In the genomic region with DNA sequence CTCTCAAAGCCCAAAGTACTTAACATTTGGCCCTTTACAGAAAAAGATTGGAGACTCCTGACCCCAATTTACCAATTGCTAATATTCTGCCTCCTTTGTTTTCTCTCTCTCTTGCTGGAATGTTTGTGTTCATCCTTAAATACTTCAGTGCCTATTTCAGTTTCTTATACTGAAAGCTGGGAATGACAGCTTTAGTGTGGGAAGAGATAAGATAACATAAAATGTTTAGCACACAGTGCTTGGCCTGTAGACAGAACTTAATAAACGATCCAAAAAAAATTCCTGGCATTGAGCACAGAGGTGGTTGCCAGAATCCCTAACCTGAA, we compare ENCODE assay signal across 12 cellular contexts. TPM values are rescaled to one million over a fixed set of nuclear protein-coding genes. Genes with fewer than 3 reads are reported as not detected.
DNase-seq lines count a peak whose midpoint lies in the region; ATAC-seq and TF ChIP-seq lines count a peak whose summit lies in the region.
"Had no signal": no experiment of that assay in that cellular context is flagged by ENCODE, and none has a peak within 500 bp of the region (broad histone marks: within the 10 kb centered on the region; RNA-seq: fewer than 3 reads in every experiment).

No MANE protein-coding gene starts in this region.

- no peak for TF ChIP-seq CTCF in CD8-positive, alpha-beta T cell (IDR thresholded peaks at IDR 0.05)
- no peak for TF ChIP-seq CTCF in heart right ventricle (IDR thresholded peaks at IDR 0.05)
- no peak for TF ChIP-seq CTCF in retinal pigment epithelial cell (conservative IDR thresholded peaks at IDR 0.05; ENCODE audit: low read depth, low read length)
- TF ChIP-seq CTCF in H9 (conservative IDR thresholded peaks at IDR 0.05) = no peak

- no peak for DNase-seq in CD8-positive, alpha-beta T cell
- no peak for DNase-seq in activated naive CD8-positive, alpha-beta T cell treated with anti-CD3 and anti-CD28 coated beads for 36 hours
- DNase-seq in heart right ventricle (no peak), retinal pigment epithelial cell (ENCODE audit: low read depth) (no peak), H9 (no peak), 8988T (no peak), immature natural killer cell (no peak), iPS-NIHi7 (ENCODE audit: extremely low spot score) (no peak)
- DNase-seq: NCI-H510A; retina; stimulated activated naive B cell treated with anti-CD40 and anti-IgM and Interleukin-4, amounts not matched to agents 10 μg/mL and 1 μg/mL and 100 μg/mL, for 72 hours had no signal

- H3K27ac Mint-ChIP-seq in CD8-positive, alpha-beta T cell = peak overlapping the region; percentile 13
- peak overlapping the region; percentile 89 for H3K27ac Mint-ChIP-seq in activated naive CD8-positive, alpha-beta T cell treated with anti-CD3 and anti-CD28 coated beads for 36 hours
- H3K27ac Mint-ChIP-seq in H9 = no peak overlapping the region
- H3K27ac Mint-ChIP-seq in immature natural killer cell = no peak overlapping the region
- H3K27ac Mint-ChIP-seq: IgD-negative memory B cell; stimulated activated naive B cell treated with anti-CD40 and anti-IgM and Interleukin-4, amounts not matched to agents 10 μg/mL and 1 μg/mL and 100 μg/mL, for 72 hours had no signal

- H3K18ac ChIP-seq in H9 (ENCODE audit: insufficient read length, low read depth, low read length) = no peak overlapping the region

- no peak overlapping the region for H4K8ac ChIP-seq in H9 (replicated peaks; ENCODE audit: insufficient read length, low read depth, low read length)

- H2BK15ac ChIP-seq in H9 (ENCODE audit: low read depth, low read length) = no peak overlapping the region

- no peaks in the 10 kb centered on the region for H3K36me3 ChIP-seq in CD8-positive, alpha-beta T cell (ENCODE audit: insufficient read depth, low read length)
- peaks cover 0 to 3% (median 0%) of the 10 kb centered on the region in 9 donors for H3K36me3 ChIP-seq in heart right ventricle

- H2BK20ac ChIP-seq in H9 (ENCODE audit: low read depth, low read length, poor library complexity, severe bottlenecking) = no peak overlapping the region

- H3T11ph ChIP-seq in H9 (ENCODE audit: low read length) = no peak overlapping the region

- no peak overlapping the region for H2BK120ac ChIP-seq in H9 (ENCODE audit: low read depth, low read length, poor library complexity, severe bottlenecking)

- H3K23me2 ChIP-seq in H9 (ENCODE audit: insufficient read length, low read depth, low read length, poor library complexity, severe bottlenecking) = peaks cover 14% of the 10 kb centered on the region

- no peaks in the 10 kb centered on the region for H3K79me2 ChIP-seq in H9 (ENCODE audit: insufficient read depth, low read length)

- no peak overlapping the region for H3K4me3 Mint-ChIP-seq in CD8-positive, alpha-beta T cell
- H3K4me3 Mint-ChIP-seq in activated naive CD8-positive, alpha-beta T cell treated with anti-CD3 and anti-CD28 coated beads for 36 hours = peak overlapping the region; percentile 32
- no peak overlapping the region for H3K4me3 Mint-ChIP-seq in H9
- no peak overlapping the region for H3K4me3 Mint-ChIP-seq in immature natural killer cell
- H3K4me3 Mint-ChIP-seq: stimulated activated naive B cell treated with anti-CD40 and anti-IgM and Interleukin-4, amounts not matched to agents 10 μg/mL and 1 μg/mL and 100 μg/mL, for 72 hours had no signal

- peaks cover 31% of the 10 kb centered on the region for H3K4me1 ChIP-seq in CD8-positive, alpha-beta T cell (ENCODE audit: insufficient read depth, low read length)
- H3K4me1 ChIP-seq in heart right ventricle (peaks cover 13 to 58% (median 32%) of the 10 kb centered on the region in 9 donors), H9 (ENCODE audit: insufficient read depth, low read length) (peaks cover 4% of the 10 kb centered on the region; the same call in 1 of the 2 replicates)

- H3K9me3 Mint-ChIP-seq in CD8-positive, alpha-beta T cell = no peaks in the 10 kb centered on the region
- H3K9me3 Mint-ChIP-seq in activated naive CD8-positive, alpha-beta T cell treated with anti-CD3 and anti-CD28 coated beads for 36 hours = no peaks in the 10 kb centered on the region
- H3K9me3 Mint-ChIP-seq in H9 = no peaks in the 10 kb centered on the region
- no peaks in the 10 kb centered on the region for H3K9me3 Mint-ChIP-seq in immature natural killer cell
- H3K9me3 Mint-ChIP-seq: IgD-negative memory B cell; stimulated activated naive B cell treated with anti-CD40 and anti-IgM and Interleukin-4, amounts not matched to agents 10 μg/mL and 1 μg/mL and 100 μg/mL, for 72 hours had no signal

- intact Hi-C loops in CD8-positive, alpha-beta T cell (cut with DNase I, micrococcal nuclease) = no loop called here
- intact Hi-C loops in heart right ventricle (cut with DNase I) = loop anchor here in 3 of 10 donors (5.0 to 10.0 kb wide), 2 partner anchors 50 to 53 kb away; a partner anchor contains a TSS

- H3K27me3 Mint-ChIP-seq in CD8-positive, alpha-beta T cell (ENCODE audit: low read depth) = no peaks in the 10 kb centered on the region
- H3K27me3 Mint-ChIP-seq in activated naive CD8-positive, alpha-beta T cell treated with anti-CD3 and anti-CD28 coated beads for 36 hours = no peaks in the 10 kb centered on the region
- H3K27me3 Mint-ChIP-seq in H9 (ENCODE audit: low read depth) = peaks cover 11% of the 10 kb centered on the region
- H3K27me3 Mint-ChIP-seq in immature natural killer cell (ENCODE audit: low read depth in 3 of 3) = peaks cover 0 to 9% (median 8%) of the 10 kb centered on the region in 3 donors
- H3K27me3 Mint-ChIP-seq: IgD-negative memory B cell had no signal

- H3K27ac ChIP-seq in CD8-positive, alpha-beta T cell (ENCODE audit: low read depth, low read length) = no peak overlapping the region
- H3K27ac ChIP-seq in heart right ventricle (peak overlapping the region; percentile 84 to 97 (median 90)), H9 (ENCODE audit: insufficient read length, low read depth, low read length) (no peak overlapping the region)

- no peak overlapping the region for H3K4me2 ChIP-seq in H9 (ENCODE audit: insufficient read depth, insufficient read length, low read length)

- H4K20me1 ChIP-seq in H9 (ENCODE audit: control insufficient read depth, insufficient read depth, insufficient read length) = no peaks in the 10 kb centered on the region

- H4K5ac ChIP-seq in H9 (ENCODE audit: insufficient read length, low read depth, low read length) = no peak overlapping the region

- H3K9ac ChIP-seq in H9 (ENCODE audit: extremely low read depth, insufficient read length, low read length) = no peak overlapping the region

- no peak overlapping the region for H2AK5ac ChIP-seq in H9 (ENCODE audit: insufficient read length, low read length)

- no peak for ATAC-seq in CD8-positive, alpha-beta T cell
- ATAC-seq in heart right ventricle = peak in 1 of 8 donors; percentile 2
- ATAC-seq: stimulated activated naive B cell treated with anti-CD40 and anti-IgM and Interleukin-4, amounts not matched to agents 10 μg/mL and 1 μg/mL and 100 μg/mL, for 72 hours had no signal

- H2BK12ac ChIP-seq in H9 (ENCODE audit: insufficient read length, low read depth, low read length) = no peak overlapping the region

- POLR2A ChIA-PET in CD8-positive, alpha-beta T cell (lab: Charles Lee) = interaction anchor here (0.9 to 2.1 kb wide), 4 partner anchors 10 to 62 kb away, joined by 3 to 5 read pairs (median 4); a partner anchor contains a TSS

- no peaks in the 10 kb centered on the region for H3K27me3 ChIP-seq in CD8-positive, alpha-beta T cell (ENCODE audit: insufficient read depth, low read length)
- H3K27me3 ChIP-seq in heart right ventricle = no peaks in the 10 kb centered on the region
- no peaks in the 10 kb centered on the region for H3K27me3 ChIP-seq in H9 (ENCODE audit: insufficient read depth, low read length)

- H3K79me1 ChIP-seq in H9 (ENCODE audit: insufficient read depth, low read depth, low read length, poor library complexity, severe bottlenecking) = no peaks in the 10 kb centered on the region

- H2BK5ac ChIP-seq in H9 (ENCODE audit: insufficient read length, low read length) = no peak overlapping the region

- H3K36me3 Mint-ChIP-seq in CD8-positive, alpha-beta T cell = peaks cover 6% of the 10 kb centered on the region
- peaks cover 8% of the 10 kb centered on the region for H3K36me3 Mint-ChIP-seq in activated naive CD8-positive, alpha-beta T cell treated with anti-CD3 and anti-CD28 coated beads for 36 hours
- peaks cover 0 to 2% (median 0%) of the 10 kb centered on the region in 3 experiments; a peak in 1 of 7 replicates for H3K36me3 Mint-ChIP-seq in H9 (ENCODE audit: insufficient read depth in 1 of 3, low read depth in 3 of 3)
- peaks cover 9% of the 10 kb centered on the region in 3 donors for H3K36me3 Mint-ChIP-seq in immature natural killer cell
- H3K36me3 Mint-ChIP-seq: IgD-negative memory B cell; stimulated activated naive B cell treated with anti-CD40 and anti-IgM and Interleukin-4, amounts not matched to agents 10 μg/mL and 1 μg/mL and 100 μg/mL, for 72 hours had no signal

- WGBS in heart right ventricle, 2 donors = 0 to 7% methylated on average over 1 of the region's 1 CpG
- WGBS in H9 (ENCODE audit: extremely low coverage, insufficient read length, low lambda C conversion rate) = no CpG with 5 or more reads among the region's 1 CpG

- CTCF ChIA-PET in CD8-positive, alpha-beta T cell (lab: Charles Lee) = interaction anchor here (0.8 to 4.4 kb wide), 9 partner anchors 10 to 54 kb away, joined by 3 to 36 read pairs (median 9); a partner anchor contains a TSS

- no peak overlapping the region for H3K4ac ChIP-seq in H9 (ENCODE audit: low read depth, low read length)

- H4K91ac ChIP-seq in H9 (ENCODE audit: insufficient read length, low read depth, low read length) = no peak overlapping the region

- no peak overlapping the region for H2AFZ ChIP-seq in H9 (ENCODE audit: low read length)

- no peak overlapping the region for H3K23ac ChIP-seq in H9 (ENCODE audit: insufficient read length, low read depth, low read length)

- H3K4me3 ChIP-seq in CD8-positive, alpha-beta T cell (ENCODE audit: low read depth, low read length) = no peak overlapping the region
- H3K4me3 ChIP-seq in heart right ventricle = peak overlapping the region in 4 of 10 donors; percentile 1 to 20 (median 8)
- H3K4me3 ChIP-seq in retinal pigment epithelial cell (ENCODE audit: low read length) = peak overlapping the region; percentile 4

- H3K4me1 Mint-ChIP-seq in CD8-positive, alpha-beta T cell (ENCODE audit: low read depth) = peaks cover 36% of the 10 kb centered on the region
- peaks cover 44% of the 10 kb centered on the region for H3K4me1 Mint-ChIP-seq in activated naive CD8-positive, alpha-beta T cell treated with anti-CD3 and anti-CD28 coated beads for 36 hours
- H3K4me1 Mint-ChIP-seq in H9 (peaks cover 7 to 11% of the 10 kb centered on the region in 2 experiments), immature natural killer cell (peaks cover 16 to 17% of the 10 kb centered on the region in 2 donors)

- no peaks in the 10 kb centered on the region for H3K9me3 ChIP-seq in CD8-positive, alpha-beta T cell (ENCODE audit: low read length)
- no peaks in the 10 kb centered on the region for H3K9me3 ChIP-seq in heart right ventricle
- H3K9me3 ChIP-seq in H9 (ENCODE audit: control insufficient read depth, low read depth, low read length) = no peaks in the 10 kb centered on the region

- no peak overlapping the region for H3K14ac ChIP-seq in H9 (ENCODE audit: insufficient read depth, low read length)

- H3K56ac ChIP-seq in H9 (ENCODE audit: insufficient read length, low read depth, low read length) = no peak overlapping the region

RNA-seq across cellular contexts. Expression of a gene that starts 3.0 kb away (rescaled TPM):
- total RNA-seq in CD8-positive, alpha-beta T cell = 10 to 100 TPM; 33.7 to 34.1 TPM
- 10 to 100 TPM; 21.7 to 22.2 TPM for total RNA-seq in activated naive CD8-positive, alpha-beta T cell treated with anti-CD3 and anti-CD28 coated beads for 36 hours
- total RNA-seq in heart right ventricle (10 to 100 TPM in 9 of 10 donors, 1 to 10 TPM in 1; 7.0 to 38.8 (median 16.5) TPM), H9 (2021) (4.9 and 5.0 TPM in 2 replicates)
- polyA plus RNA-seq in heart right ventricle (10 to 100 TPM; 38.8 to 47.9 TPM), immature natural killer cell (100 to 1,000 TPM; 107 to 244 (median 141) TPM)

RNA-seq across cellular contexts. Expression of a gene that starts 52.8 kb away (rescaled TPM):
- 1 to 10 TPM; 7.0 to 8.9 TPM for total RNA-seq in CD8-positive, alpha-beta T cell
- total RNA-seq in activated naive CD8-positive, alpha-beta T cell treated with anti-CD3 and anti-CD28 coated beads for 36 hours = 10 to 100 TPM; 30.9 to 32.3 TPM
- total RNA-seq in heart right ventricle (10 to 100 TPM; 30.3 to 83.3 (median 40.0) TPM), H9 (2021) (17.2 and 17.5 TPM in 2 replicates)
- polyA plus RNA-seq in heart right ventricle (10 to 100 TPM; 26.7 to 34.8 TPM), immature natural killer cell (10 to 100 TPM; 32.4 to 68.3 (median 60.3) TPM)

RNA-seq across cellular contexts. Expression of a gene that starts 56.2 kb away (rescaled TPM):
- total RNA-seq in CD8-positive, alpha-beta T cell = 10 to 100 TPM; 43.2 to 47.5 TPM
- 100 to 1,000 TPM; 134 to 137 TPM for total RNA-seq in activated naive CD8-positive, alpha-beta T cell treated with anti-CD3 and anti-CD28 coated beads for 36 hours
- 10 to 100 TPM; 46.6 to 61.2 (median 51.7) TPM for total RNA-seq in heart right ventricle
- polyA plus RNA-seq in heart right ventricle = 100 to 1,000 TPM in 1 of 2 donors, 10 to 100 TPM in 1; 49.4 to 108 TPM
- 51.4 and 53.6 TPM in 2 replicates for total RNA-seq in H9 (2021)
- polyA plus RNA-seq in immature natural killer cell = 100 to 1,000 TPM; 174 to 222 (median 184) TPM

Comparison
In these comparisons a context has a peak if more than half of its experiments do, and no peak if none do; other contexts are left out.
1. H3K27ac ChIP-seq: peak in heart right ventricle (10 of 10); none in CD8-positive, alpha-beta T cell (single experiment) and H9 (single experiment).
2. H3K27ac Mint-ChIP-seq: peak in CD8-positive, alpha-beta T cell (single experiment) and activated naive CD8-positive, alpha-beta T cell treated with anti-CD3 and anti-CD28 coated beads for 36 hours (single experiment); none in H9 (0 of 3) and immature natural killer cell (0 of 6).